ENCODE assay signal across 1 cellular context in the genomic region with DNA sequence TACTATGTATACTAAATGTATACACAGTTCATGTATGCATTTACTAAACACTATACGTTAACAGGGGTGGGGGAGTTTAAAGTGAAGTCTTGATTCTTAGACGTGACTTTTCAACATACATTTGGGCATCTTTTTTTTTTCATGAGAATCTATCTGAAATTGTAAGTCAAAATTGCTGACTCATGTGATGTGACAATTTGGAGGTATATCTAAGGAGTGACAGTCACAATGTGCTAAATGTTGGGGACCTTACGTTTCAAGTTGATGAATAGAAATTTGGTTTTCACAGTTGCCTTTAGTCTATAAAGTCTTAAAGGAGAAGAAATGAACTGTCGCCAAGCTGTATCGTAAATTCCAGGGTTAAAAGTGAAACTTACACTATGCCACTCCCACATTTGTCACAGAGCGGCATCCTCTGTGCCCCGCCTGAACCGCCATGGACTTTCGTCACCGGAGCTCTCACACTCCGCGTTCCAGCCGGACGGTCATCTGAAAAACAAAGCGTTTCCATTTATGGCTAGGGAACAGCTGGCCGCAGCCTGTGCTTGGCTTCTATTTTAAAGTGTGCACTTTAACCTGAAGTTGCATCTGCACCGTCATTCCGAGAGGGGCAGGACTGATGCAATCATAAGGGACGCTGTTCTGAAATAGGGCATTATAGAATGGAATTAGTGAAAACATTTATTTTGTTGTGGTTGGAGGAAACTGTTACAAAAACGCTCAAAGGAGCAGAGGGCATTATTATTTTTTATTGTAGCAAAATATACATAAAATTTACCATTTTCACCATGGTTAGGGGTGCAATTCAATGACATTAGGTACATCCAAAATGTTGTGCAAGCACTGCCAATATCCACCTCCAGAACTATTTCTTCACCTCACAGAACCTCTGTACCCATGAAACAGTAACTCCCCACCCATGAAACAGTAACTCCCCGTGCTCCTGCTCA.
A peak's percentile ranks its signal among the peaks of the same experiment; 100 is the strongest.
TF ChIP-seq lines count a peak whose summit lies in the region.

No MANE protein-coding gene starts in this region.

TF ChIP-seq in K562, 482 proteins besides CTCF, POLR2A, EP300 and RAD21 (continues in another document):
- no peak for TF ChIP-seq ZFX (CRISPR knock-in tag; IDR thresholded peaks at IDR 0.05)
- TF ChIP-seq PTBP1 (IDR thresholded peaks at IDR 0.05; ENCODE audit: low read depth, low read length): no peak
- TF ChIP-seq CREBBP (IDR thresholded peaks at IDR 0.05; ENCODE audit: low read depth, low read length): no peak
- TF ChIP-seq, protein P1, sequence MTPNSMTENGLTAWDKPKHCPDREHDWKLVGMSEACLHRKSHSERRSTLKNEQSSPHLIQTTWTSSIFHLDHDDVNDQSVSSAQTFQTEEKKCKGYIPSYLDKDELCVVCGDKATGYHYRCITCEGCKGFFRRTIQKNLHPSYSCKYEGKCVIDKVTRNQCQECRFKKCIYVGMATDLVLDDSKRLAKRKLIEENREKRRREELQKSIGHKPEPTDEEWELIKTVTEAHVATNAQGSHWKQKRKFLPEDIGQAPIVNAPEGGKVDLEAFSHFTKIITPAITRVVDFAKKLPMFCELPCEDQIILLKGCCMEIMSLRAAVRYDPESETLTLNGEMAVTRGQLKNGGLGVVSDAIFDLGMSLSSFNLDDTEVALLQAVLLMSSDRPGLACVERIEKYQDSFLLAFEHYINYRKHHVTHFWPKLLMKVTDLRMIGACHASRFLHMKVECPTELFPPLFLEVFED (CRISPR knock-in tag; conservative IDR thresholded peaks at IDR 0.05): no peak
- TF ChIP-seq ZFPM2 (CRISPR knock-in tag; IDR thresholded peaks at IDR 0.05): no peak
- TF ChIP-seq RBM34 (IDR thresholded peaks at IDR 0.05; ENCODE audit: borderline replicate concordance, insufficient read depth, low read length): no peak
- TF ChIP-seq CXXC5 (CRISPR knock-in tag; IDR thresholded peaks at IDR 0.05): peak; percentile 64
- no peak for TF ChIP-seq ZNF551 (CRISPR knock-in tag; IDR thresholded peaks at IDR 0.05)
- no peak for TF ChIP-seq LARP7 (IDR thresholded peaks at IDR 0.05)
- peak; percentile 84 for TF ChIP-seq NR2C1 (IDR thresholded peaks at IDR 0.05)
- TF ChIP-seq NR2C1 (tag; IDR thresholded peaks at IDR 0.05): peak; percentile 91
- TF ChIP-seq POLR2AphosphoS2 (IDR thresholded peaks at IDR 0.05; ENCODE audit: low read length): no peak
- no peak for TF ChIP-seq CBX3 (IDR thresholded peaks at IDR 0.05; ENCODE audit: borderline replicate concordance in 1 of 2, low read length in 2 of 2)
- TF ChIP-seq KAT2B (IDR thresholded peaks at IDR 0.05; ENCODE audit: low read depth, low read length): no peak
- TF ChIP-seq LCOR (CRISPR knock-in tag; IDR thresholded peaks at IDR 0.05): no peak
- TF ChIP-seq ZNF316 (IDR thresholded peaks at IDR 0.05): peak; percentile 100
- TF ChIP-seq PHF8 (IDR thresholded peaks at IDR 0.05; ENCODE audit: borderline replicate concordance, low read length): peak; percentile 21; the same call in 1 of the 2 replicates
- no peak for TF ChIP-seq HDAC8 (tag; IDR thresholded peaks at IDR 0.05)
- TF ChIP-seq TEAD2 (tag; IDR thresholded peaks at IDR 0.05): no peak
- TF ChIP-seq CSDE1 (IDR thresholded peaks at IDR 0.05): peak in 1 of 2 experiments; percentile 14; a peak in 1 of 4 replicates
- TF ChIP-seq CTBP1 (IDR thresholded peaks at IDR 0.05; ENCODE audit: borderline replicate concordance): peak; percentile 75
- TF ChIP-seq, protein P2, sequence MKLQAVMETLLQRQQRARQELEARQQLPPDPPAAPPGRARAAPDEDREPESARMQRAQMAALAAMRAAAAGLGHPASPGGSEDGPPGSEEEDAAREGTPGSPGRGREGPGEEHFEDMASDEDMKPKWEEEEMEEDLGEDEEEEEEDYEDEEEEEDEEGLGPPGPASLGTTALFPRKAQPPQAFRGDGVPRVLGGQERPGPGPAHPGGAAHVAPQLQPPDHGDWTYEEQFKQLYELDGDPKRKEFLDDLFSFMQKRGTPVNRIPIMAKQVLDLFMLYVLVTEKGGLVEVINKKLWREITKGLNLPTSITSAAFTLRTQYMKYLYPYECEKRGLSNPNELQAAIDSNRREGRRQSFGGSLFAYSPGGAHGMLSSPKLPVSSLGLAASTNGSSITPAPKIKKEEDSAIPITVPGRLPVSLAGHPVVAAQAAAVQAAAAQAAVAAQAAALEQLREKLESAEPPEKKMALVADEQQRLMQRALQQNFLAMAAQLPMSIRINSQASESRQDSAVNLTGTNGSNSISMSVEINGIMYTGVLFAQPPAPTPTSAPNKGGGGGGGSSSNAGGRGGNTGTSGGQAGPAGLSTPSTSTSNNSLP (IDR thresholded peaks at IDR 0.05; ENCODE audit: borderline replicate concordance, low read depth, low read length): peak; percentile 5; the same call in 1 of the 2 replicates
- TF ChIP-seq TFAM (CRISPR knock-in tag; conservative IDR thresholded peaks at IDR 0.05): no peak
- TF ChIP-seq ZC3H8 (IDR thresholded peaks at IDR 0.05): no peak
- TF ChIP-seq SRF (CRISPR knock-in tag; IDR thresholded peaks at IDR 0.05): peak in 1 of 2 experiments; percentile 98; a peak in 2 of 4 replicates
- TF ChIP-seq TAF7 (tag; IDR thresholded peaks at IDR 0.05): no peak
- TF ChIP-seq ZFP36 (IDR thresholded peaks at IDR 0.05; ENCODE audit: low read depth, low read length, partially characterized antibody): peak; percentile 16
- TF ChIP-seq ZNF75A (CRISPR knock-in tag; IDR thresholded peaks at IDR 0.05): no peak
- peak; percentile 54; the same call in 1 of the 2 replicates for TF ChIP-seq MYC (IDR thresholded peaks at IDR 0.05; ENCODE audit: low read depth, low read length)
- no peak for TF ChIP-seq MYC (CRISPR knock-in tag; IDR thresholded peaks at IDR 0.05; ENCODE audit: borderline replicate concordance, low read depth)
- TF ChIP-seq NFXL1 (CRISPR knock-in tag; IDR thresholded peaks at IDR 0.05): no peak
- TF ChIP-seq, protein P3, sequence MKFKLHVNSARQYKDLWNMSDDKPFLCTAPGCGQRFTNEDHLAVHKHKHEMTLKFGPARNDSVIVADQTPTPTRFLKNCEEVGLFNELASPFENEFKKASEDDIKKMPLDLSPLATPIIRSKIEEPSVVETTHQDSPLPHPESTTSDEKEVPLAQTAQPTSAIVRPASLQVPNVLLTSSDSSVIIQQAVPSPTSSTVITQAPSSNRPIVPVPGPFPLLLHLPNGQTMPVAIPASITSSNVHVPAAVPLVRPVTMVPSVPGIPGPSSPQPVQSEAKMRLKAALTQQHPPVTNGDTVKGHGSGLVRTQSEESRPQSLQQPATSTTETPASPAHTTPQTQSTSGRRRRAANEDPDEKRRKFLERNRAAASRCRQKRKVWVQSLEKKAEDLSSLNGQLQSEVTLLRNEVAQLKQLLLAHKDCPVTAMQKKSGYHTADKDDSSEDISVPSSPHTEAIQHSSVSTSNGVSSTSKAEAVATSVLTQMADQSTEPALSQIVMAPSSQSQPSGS (CRISPR knock-in tag; IDR thresholded peaks at IDR 0.05): no peak
- no peak for TF ChIP-seq RFX5 (IDR thresholded peaks at IDR 0.05; ENCODE audit: low read depth, low read length)
- no peak for TF ChIP-seq BRF1 (IDR thresholded peaks at IDR 0.05; ENCODE audit: borderline replicate concordance, extremely low read depth, insufficient read length)
- TF ChIP-seq, protein P4, sequence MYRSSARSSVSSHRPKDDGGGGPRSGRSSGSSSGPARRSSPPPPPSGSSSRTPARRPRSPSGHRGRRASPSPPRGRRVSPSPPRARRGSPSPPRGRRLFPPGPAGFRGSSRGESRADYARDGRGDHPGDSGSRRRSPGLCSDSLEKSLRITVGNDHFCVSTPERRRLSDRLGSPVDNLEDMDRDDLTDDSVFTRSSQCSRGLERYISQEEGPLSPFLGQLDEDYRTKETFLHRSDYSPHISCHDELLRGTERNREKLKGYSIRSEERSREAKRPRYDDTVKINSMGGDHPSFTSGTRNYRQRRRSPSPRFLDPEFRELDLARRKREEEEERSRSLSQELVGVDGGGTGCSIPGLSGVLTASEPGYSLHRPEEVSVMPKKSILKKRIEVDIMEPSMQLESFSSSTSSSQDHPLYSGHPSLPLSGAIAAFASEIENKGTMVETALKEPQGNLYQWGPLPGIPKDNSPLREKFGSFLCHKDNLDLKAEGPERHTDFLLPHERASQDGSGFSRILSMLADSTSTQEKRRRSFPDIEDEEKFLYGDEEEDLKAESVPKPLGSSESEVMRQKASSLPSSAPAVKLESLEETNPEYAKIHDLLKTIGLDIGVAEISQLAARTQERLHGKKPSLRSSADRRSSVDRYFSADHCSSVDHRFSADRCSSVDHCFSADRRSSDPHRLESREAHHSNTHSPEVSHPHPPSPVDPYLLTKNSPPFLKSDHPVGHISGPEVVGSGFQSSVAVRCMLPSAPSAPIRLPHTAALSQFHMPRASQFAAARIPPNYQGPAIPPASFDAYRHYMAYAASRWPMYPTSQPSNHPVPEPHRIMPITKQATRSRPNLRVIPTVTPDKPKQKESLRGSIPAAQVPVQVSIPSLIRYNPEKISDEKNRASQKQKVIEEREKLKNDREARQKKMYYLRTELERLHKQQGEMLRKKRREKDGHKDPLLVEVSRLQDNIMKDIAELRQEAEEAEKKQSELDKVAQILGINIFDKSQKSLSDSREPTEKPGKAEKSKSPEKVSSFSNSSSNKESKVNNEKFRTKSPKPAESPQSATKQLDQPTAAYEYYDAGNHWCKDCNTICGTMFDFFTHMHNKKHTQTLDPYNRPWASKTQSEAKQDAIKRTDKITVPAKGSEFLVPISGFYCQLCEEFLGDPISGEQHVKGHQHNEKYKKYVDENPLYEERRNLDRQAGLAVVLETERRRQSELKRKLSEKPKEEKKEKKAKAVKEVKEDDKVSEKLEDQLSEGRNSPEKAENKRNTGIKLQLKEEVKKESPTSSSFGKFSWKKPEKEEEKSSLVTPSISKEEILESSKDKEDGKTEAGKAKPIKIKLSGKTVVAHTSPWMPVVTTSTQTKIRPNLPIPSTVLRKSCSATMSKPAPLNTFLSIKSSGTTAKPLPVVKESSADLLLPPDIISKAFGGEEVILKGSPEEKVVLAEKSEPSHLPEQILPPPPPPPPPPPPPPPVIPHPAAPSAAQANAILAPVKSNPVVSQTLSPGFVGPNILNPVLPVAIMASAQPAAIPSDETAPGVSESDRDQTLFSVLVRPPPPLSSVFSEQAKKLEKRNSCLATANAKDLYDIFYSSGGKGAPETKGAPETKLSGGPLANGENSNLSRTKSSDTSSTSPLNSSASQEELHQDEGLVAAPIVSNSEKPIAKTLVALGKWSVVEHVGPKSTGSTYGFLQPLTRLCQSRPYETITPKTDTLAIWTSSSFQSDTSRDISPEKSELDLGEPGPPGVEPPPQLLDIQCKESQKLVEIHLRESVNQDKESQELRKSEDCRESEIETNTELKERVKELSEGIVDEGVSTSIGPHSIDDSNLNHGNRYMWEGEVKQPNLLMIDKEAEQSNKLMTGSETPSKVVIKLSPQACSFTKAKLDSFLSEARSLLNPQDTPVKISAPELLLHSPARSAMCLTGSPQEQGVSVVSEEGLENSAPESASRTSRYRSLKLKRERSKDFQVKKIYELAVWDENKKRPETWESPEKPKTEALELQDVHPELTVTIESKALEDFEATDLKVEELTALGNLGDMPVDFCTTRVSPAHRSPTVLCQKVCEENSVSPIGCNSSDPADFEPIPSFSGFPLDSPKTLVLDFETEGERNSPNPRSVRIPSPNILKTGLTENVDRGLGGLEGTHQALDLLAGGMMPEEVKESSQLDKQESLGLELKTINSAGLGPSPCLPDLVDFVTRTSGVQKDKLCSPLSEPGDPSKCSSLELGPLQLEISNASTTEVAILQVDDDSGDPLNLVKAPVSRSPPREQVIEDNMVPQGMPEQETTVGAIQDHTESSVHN (IDR thresholded peaks at IDR 0.05; ENCODE audit: borderline replicate concordance in 1 of 2, low read depth in 1 of 2): peak in 1 of 2 experiments; percentile 93; a peak in 2 of 4 replicates
- TF ChIP-seq PURB (CRISPR knock-in tag; IDR thresholded peaks at IDR 0.05; ENCODE audit: low read depth): no peak
- TF ChIP-seq, protein P5, sequence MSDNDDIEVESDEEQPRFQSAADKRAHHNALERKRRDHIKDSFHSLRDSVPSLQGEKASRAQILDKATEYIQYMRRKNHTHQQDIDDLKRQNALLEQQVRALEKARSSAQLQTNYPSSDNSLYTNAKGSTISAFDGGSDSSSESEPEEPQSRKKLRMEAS (CRISPR knock-in tag; IDR thresholded peaks at IDR 0.05): no peak
- no peak for TF ChIP-seq ERF (CRISPR knock-in tag; IDR thresholded peaks at IDR 0.05)
- TF ChIP-seq, protein P6, sequence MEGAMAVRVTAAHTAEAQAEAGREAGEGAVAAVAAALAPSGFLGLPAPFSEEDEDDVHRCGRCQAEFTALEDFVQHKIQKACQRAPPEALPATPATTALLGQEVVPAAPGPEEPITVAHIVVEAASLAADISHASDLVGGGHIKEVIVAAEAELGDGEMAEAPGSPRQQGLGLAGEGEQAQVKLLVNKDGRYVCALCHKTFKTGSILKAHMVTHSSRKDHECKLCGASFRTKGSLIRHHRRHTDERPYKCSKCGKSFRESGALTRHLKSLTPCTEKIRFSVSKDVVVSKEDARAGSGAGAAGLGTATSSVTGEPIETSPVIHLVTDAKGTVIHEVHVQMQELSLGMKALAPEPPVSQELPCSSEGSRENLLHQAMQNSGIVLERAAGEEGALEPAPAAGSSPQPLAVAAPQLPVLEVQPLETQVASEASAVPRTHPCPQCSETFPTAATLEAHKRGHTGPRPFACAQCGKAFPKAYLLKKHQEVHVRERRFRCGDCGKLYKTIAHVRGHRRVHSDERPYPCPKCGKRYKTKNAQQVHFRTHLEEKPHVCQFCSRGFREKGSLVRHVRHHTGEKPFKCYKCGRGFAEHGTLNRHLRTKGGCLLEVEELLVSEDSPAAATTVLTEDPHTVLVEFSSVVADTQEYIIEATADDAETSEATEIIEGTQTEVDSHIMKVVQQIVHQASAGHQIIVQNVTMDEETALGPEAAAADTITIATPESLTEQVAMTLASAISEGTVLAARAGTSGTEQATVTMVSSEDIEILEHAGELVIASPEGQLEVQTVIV (CRISPR knock-in tag; IDR thresholded peaks at IDR 0.05; ENCODE audit: borderline replicate concordance): no peak
- no peak for TF ChIP-seq CCAR2 (IDR thresholded peaks at IDR 0.05; ENCODE audit: low read depth, low read length)
- peak; percentile 99 for TF ChIP-seq MAFK (IDR thresholded peaks at IDR 0.05; ENCODE audit: low read length)
- TF ChIP-seq, protein P7, sequence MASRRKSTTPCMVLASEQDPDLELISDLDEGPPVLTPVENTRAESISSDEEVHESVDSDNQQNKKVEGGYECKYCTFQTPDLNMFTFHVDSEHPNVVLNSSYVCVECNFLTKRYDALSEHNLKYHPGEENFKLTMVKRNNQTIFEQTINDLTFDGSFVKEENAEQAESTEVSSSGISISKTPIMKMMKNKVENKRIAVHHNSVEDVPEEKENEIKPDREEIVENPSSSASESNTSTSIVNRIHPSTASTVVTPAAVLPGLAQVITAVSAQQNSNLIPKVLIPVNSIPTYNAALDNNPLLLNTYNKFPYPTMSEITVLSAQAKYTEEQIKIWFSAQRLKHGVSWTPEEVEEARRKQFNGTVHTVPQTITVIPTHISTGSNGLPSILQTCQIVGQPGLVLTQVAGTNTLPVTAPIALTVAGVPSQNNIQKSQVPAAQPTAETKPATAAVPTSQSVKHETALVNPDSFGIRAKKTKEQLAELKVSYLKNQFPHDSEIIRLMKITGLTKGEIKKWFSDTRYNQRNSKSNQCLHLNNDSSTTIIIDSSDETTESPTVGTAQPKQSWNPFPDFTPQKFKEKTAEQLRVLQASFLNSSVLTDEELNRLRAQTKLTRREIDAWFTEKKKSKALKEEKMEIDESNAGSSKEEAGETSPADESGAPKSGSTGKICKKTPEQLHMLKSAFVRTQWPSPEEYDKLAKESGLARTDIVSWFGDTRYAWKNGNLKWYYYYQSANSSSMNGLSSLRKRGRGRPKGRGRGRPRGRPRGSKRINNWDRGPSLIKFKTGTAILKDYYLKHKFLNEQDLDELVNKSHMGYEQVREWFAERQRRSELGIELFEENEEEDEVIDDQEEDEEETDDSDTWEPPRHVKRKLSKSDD (conservative IDR thresholded peaks at IDR 0.05; ENCODE audit: low read length): no peak
- no peak for TF ChIP-seq CBFA2T2 (conservative IDR thresholded peaks at IDR 0.05)
- TF ChIP-seq DPF2 (IDR thresholded peaks at IDR 0.05): peak; percentile 71; the same call in 1 of the 2 replicates
- TF ChIP-seq RFX7 (CRISPR knock-in tag; IDR thresholded peaks at IDR 0.05): no peak
- TF ChIP-seq HCFC1 (IDR thresholded peaks at IDR 0.05; ENCODE audit: low read depth, low read length): no peak
